In the genomic region with DNA sequence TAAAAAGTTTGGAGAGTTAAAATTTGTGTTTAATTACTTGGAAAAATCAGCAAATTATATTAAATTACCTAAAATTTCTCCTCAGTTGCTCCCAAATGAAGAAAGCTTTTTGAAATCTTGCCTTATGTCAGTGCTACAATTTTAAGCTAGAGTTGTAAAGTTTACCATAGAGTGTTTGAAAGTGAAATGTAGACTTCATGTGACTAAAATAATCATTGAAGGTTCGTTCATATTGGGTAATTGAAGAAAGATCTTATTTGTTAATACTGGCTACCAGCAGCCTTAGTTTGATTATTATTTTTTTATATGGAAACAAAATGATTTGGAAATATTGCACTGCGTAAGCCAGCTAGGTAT, we compare ENCODE assay signal across 10 cellular contexts. TPM values are rescaled to one million over a fixed set of nuclear protein-coding genes. Genes with fewer than 3 reads are reported as not detected.
DNase-seq lines count a peak whose midpoint lies in the region; ATAC-seq and TF ChIP-seq lines count a peak whose summit lies in the region.
"Had no signal": no experiment of that assay in that cellular context is flagged by ENCODE, and none has a peak within 500 bp of the region (broad histone marks: within the 10 kb centered on the region; RNA-seq: fewer than 3 reads in every experiment).

No MANE protein-coding gene starts in this region.

- H3K27ac ChIP-seq in epithelial cell of prostate (peak overlapping the region; percentile 97), spleen (peak overlapping the region in 7 of 8 donors; percentile 56 to 100 (median 100))

- POLR2A ChIA-PET in T-cell (lab: Charles Lee), result interaction anchor here (0.5 to 1.8 kb wide), 8 partner anchors 11 to 404 kb away, joined by 3 to 13 read pairs (median 4); no protein-coding TSS in a partner anchor

- ATAC-seq in T-cell (replicated peaks in 1 of 4), result no peak

- H3K9me3 Mint-ChIP-seq in activated CD4-positive, alpha-beta T cell treated with anti-CD3 and anti-CD28 coated beads, Interleukin-2, amount 10 ng/mL, durations not matched to agents 24 days and 14 days, result no peaks in the 10 kb centered on the region
- H3K9me3 Mint-ChIP-seq in T-cell, result no peaks in the 10 kb centered on the region

- peak overlapping the region; percentile 90 for H3K27ac Mint-ChIP-seq in activated CD4-positive, alpha-beta T cell treated with anti-CD3 and anti-CD28 coated beads, Interleukin-2, amount 10 ng/mL, durations not matched to agents 24 days and 14 days
- H3K27ac Mint-ChIP-seq in T-cell, result peak overlapping the region; percentile 72 to 92

- no peak for TF ChIP-seq CTCF in spleen (IDR thresholded peaks at IDR 0.05 in 8 of 11, conservative IDR thresholded peaks at IDR 0.05 in 3 of 11)

- 54 to 62% (median 55%) methylated on average over 2 of the region's 2 CpGs for WGBS in spleen, 5 donors

- peaks cover 0 to 3% (median 0%) of the 10 kb centered on the region in 6 donors for H3K36me3 ChIP-seq in spleen

- no peak for TF ChIP-seq POLR2A in spleen (IDR thresholded peaks at IDR 0.05)

- CTCF ChIA-PET in T-cell (lab: Charles Lee), result interaction anchor here in 1 of 2 donors (2.4 kb wide), 1 partner anchor 11 kb away, joined by 9 read pairs; no protein-coding TSS in a partner anchor

- peaks cover 57 to 79% (median 76%) of the 10 kb centered on the region in 6 donors for H3K4me1 ChIP-seq in spleen

- intact Hi-C loops in activated CD4-positive, alpha-beta T cell treated with anti-CD3 and anti-CD28 coated beads, Interleukin-2, amount 10 ng/mL, durations not matched to agents 24 days and 14 days (cut with micrococcal nuclease), result loop anchor here (2.0 kb wide), 1 partner anchor 92 kb away; no protein-coding TSS in a partner anchor
- intact Hi-C loops in spleen (cut with DNase I; ENCODE audit: low total_unique reads), result loop anchor here (10.0 kb wide), 1 partner anchor 94 kb away; no protein-coding TSS in a partner anchor

- no peaks in the 10 kb centered on the region for H3K27me3 Mint-ChIP-seq in activated CD4-positive, alpha-beta T cell treated with anti-CD3 and anti-CD28 coated beads, Interleukin-2, amount 10 ng/mL, durations not matched to agents 24 days and 14 days
- H3K27me3 Mint-ChIP-seq in T-cell, result no peaks in the 10 kb centered on the region

- no peak for DNase-seq in activated CD4-positive, alpha-beta T cell treated with anti-CD3 and anti-CD28 coated beads, Interleukin-2, amount 10 ng/mL, durations not matched to agents 24 days and 14 days
- DNase-seq in activated CD4-positive, alpha-beta T cell treated with anti-CD3 and anti-CD28 coated beads for 1 hour, result no peak
- DNase-seq in T-cell (no peak), epithelial cell of prostate (ENCODE audit: low read depth, low spot score) (no peak), spleen (no peak), HK-2 (ENCODE audit: unreplicated experiment) (no peak), A172 (ENCODE audit: low spot score) (no peak), germinal center (ENCODE audit: low spot score) (no peak)
- DNase-seq: cerebellar nuclear complex, NCI-H510A treated with DMSO at 0.1 percent for 48 hours had no signal

- H3K4me3 ChIP-seq in spleen, result peak overlapping the region in 2 of 8 donors; percentile 85 to 88

- peaks cover 13% of the 10 kb centered on the region for H3K36me3 Mint-ChIP-seq in activated CD4-positive, alpha-beta T cell treated with anti-CD3 and anti-CD28 coated beads, Interleukin-2, amount 10 ng/mL, durations not matched to agents 24 days and 14 days (ENCODE audit: low read depth)
- peaks cover 7% of the 10 kb centered on the region for H3K36me3 Mint-ChIP-seq in T-cell

- H3K9me3 ChIP-seq in spleen, result no peaks in the 10 kb centered on the region

- H3K4me3 Mint-ChIP-seq in activated CD4-positive, alpha-beta T cell treated with anti-CD3 and anti-CD28 coated beads, Interleukin-2, amount 10 ng/mL, durations not matched to agents 24 days and 14 days, result peak overlapping the region; percentile 93
- peak overlapping the region; percentile 88 to 98 (median 88) for H3K4me3 Mint-ChIP-seq in T-cell

- peaks cover 58% of the 10 kb centered on the region for H3K4me1 Mint-ChIP-seq in activated CD4-positive, alpha-beta T cell treated with anti-CD3 and anti-CD28 coated beads, Interleukin-2, amount 10 ng/mL, durations not matched to agents 24 days and 14 days
- peaks cover 71 to 73% (median 73%) of the 10 kb centered on the region in 3 donors for H3K4me1 Mint-ChIP-seq in T-cell

- no peaks in the 10 kb centered on the region for H3K27me3 ChIP-seq in spleen (replicated peaks in 1 of 7)

RNA-seq across cellular contexts. Expression of a gene that starts 4.4 kb away (rescaled TPM):
- total RNA-seq in activated CD4-positive, alpha-beta T cell treated with anti-CD3 and anti-CD28 coated beads, Interleukin-2, amount 10 ng/mL, durations not matched to agents 24 days and 14 days, result 60.9 and 64.9 TPM in 2 replicates
- total RNA-seq in T-cell (100 to 1,000 TPM; 113 to 149 (median 115) TPM), spleen (100 to 1,000 TPM in 4 of 7 donors, 10 to 100 TPM in 3; 86.9 to 115 (median 101) TPM)
- polyA plus RNA-seq in spleen, result 10 to 100 TPM; 21.9 to 24.4 (median 22.7) TPM
- total RNA-seq in A172 (2014; rRNA removed; shearing (Covaris generic)), result 59.0 and 75.7 TPM in 2 replicates
